In the genomic region with DNA sequence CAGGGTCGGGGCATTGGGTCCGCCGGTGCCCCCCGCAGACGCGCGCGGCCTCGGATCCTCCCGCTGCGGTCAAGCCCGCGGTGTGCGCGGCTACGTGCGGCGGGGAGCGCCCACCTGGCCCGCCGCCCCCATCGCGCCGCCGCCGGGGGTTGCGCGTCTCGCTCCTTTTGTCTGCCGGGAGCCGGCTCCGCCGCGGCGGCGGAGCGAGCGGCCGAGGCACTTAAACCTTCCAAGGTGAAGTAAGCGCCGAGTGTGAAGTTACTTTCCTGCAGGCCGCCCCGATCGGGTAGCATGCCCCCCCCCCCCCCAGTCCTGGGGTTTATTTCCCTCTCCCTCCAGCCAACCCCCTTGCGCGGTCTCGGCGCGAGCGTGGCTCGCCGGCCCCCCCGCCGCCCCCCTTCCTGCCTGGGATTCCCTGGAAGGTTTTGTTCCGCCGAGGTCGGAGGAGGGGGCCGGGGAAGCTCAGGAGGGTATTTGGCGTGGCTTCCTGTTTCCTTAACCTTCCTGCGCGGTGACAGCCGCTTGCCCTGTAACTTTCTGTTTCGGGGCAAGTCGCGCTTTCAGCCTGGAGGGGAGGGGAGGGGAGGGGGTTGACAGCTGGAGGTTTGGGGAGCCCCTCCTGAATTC, we compare ENCODE assay signal across 1 cellular context.
TF ChIP-seq lines count a peak whose summit lies in the region.

No MANE protein-coding gene starts in this region.

TF ChIP-seq in HEK293, 187 proteins besides CTCF, POLR2A, EP300 and RAD21 (continued from another document):
- TF ChIP-seq, protein P1, sequence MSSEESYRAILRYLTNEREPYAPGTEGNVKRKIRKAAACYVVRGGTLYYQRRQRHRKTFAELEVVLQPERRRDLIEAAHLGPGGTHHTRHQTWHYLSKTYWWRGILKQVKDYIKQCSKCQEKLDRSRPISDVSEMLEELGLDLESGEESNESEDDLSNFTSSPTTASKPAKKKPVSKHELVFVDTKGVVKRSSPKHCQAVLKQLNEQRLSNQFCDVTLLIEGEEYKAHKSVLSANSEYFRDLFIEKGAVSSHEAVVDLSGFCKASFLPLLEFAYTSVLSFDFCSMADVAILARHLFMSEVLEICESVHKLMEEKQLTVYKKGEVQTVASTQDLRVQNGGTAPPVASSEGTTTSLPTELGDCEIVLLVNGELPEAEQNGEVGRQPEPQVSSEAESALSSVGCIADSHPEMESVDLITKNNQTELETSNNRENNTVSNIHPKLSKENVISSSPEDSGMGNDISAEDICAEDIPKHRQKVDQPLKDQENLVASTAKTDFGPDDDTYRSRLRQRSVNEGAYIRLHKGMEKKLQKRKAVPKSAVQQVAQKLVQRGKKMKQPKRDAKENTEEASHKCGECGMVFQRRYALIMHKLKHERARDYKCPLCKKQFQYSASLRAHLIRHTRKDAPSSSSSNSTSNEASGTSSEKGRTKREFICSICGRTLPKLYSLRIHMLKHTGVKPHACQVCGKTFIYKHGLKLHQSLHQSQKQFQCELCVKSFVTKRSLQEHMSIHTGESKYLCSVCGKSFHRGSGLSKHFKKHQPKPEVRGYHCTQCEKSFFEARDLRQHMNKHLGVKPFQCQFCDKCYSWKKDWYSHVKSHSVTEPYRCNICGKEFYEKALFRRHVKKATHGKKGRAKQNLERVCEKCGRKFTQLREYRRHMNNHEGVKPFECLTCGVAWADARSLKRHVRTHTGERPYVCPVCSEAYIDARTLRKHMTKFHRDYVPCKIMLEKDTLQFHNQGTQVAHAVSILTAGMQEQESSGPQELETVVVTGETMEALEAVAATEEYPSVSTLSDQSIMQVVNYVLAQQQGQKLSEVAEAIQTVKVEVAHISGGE (tag by site-specific recombination; conservative IDR thresholded peaks at IDR 0.05; ENCODE audit: low read depth), result peak; percentile 67; the same call in 1 of the 2 replicates
- no peak for TF ChIP-seq ZNF138 (tag by site-specific recombination; IDR thresholded peaks at IDR 0.05; ENCODE audit: borderline replicate concordance)
- no peak for TF ChIP-seq ZNF610 (tag by site-specific recombination; IDR thresholded peaks at IDR 0.05; ENCODE audit: borderline replicate concordance)
- no peak for TF ChIP-seq ZNF785 (tag by site-specific recombination; IDR thresholded peaks at IDR 0.05)
- TF ChIP-seq GLIS2 (tag by site-specific recombination; IDR thresholded peaks at IDR 0.05), result no peak
- TF ChIP-seq YY2 (tag by site-specific recombination; IDR thresholded peaks at IDR 0.05), result no peak
- TF ChIP-seq, protein P2, sequence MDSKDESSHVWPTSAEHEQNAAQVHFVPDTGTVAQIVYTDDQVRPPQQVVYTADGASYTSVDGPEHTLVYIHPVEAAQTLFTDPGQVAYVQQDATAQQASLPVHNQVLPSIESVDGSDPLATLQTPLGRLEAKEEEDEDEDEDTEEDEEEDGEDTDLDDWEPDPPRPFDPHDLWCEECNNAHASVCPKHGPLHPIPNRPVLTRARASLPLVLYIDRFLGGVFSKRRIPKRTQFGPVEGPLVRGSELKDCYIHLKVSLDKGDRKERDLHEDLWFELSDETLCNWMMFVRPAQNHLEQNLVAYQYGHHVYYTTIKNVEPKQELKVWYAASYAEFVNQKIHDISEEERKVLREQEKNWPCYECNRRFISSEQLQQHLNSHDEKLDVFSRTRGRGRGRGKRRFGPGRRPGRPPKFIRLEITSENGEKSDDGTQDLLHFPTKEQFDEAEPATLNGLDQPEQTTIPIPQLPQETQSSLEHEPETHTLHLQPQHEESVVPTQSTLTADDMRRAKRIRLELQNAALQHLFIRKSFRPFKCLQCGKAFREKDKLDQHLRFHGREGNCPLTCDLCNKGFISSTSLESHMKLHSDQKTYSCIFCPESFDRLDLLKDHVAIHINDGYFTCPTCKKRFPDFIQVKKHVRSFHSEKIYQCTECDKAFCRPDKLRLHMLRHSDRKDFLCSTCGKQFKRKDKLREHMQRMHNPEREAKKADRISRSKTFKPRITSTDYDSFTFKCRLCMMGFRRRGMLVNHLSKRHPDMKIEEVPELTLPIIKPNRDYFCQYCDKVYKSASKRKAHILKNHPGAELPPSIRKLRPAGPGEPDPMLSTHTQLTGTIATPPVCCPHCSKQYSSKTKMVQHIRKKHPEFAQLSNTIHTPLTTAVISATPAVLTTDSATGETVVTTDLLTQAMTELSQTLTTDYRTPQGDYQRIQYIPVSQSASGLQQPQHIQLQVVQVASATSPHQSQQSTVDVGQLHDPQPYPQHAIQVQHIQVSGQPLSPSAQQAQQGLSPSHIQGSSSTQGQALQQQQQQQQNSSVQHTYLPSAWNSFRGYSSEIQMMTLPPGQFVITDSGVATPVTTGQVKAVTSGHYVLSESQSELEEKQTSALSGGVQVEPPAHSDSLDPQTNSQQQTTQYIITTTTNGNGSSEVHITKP (tag by site-specific recombination; IDR thresholded peaks at IDR 0.05), result peak; percentile 57; the same call in 1 of the 2 replicates
- no peak for TF ChIP-seq KLF1 (tag by site-specific recombination; IDR thresholded peaks at IDR 0.05)
- TF ChIP-seq, protein P3, sequence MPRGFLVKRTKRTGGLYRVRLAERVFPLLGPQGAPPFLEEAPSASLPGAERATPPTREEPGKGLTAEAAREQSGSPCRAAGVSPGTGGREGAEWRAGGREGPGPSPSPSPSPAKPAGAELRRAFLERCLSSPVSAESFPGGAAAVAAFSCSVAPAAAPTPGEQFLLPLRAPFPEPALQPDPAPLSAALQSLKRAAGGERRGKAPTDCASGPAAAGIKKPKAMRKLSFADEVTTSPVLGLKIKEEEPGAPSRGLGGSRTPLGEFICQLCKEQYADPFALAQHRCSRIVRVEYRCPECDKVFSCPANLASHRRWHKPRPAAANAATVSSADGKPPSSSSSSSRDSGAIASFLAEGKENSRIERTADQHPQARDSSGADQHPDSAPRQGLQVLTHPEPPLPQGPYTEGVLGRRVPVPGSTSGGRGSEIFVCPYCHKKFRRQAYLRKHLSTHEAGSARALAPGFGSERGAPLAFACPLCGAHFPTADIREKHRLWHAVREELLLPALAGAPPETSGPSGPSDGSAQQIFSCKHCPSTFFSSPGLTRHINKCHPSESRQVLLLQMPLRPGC (tag by site-specific recombination; IDR thresholded peaks at IDR 0.05), result no peak
- TF ChIP-seq, protein P4, sequence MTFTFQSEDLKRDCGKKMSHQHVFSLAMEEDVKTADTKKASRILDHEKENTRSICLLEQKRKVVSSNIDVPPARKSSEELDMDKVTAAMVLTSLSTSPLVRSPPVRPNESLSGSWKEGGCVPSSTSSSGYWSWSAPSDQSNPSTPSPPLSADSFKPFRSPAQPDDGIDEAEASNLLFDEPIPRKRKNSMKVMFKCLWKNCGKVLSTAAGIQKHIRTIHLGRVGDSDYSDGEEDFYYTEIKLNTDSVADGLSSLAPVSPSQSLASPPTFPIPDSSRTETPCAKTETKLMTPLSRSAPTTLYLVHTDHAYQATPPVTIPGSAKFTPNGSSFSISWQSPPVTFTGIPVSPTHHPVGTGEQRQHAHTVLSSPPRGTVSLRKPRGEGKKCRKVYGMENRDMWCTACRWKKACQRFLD (tag by site-specific recombination; IDR thresholded peaks at IDR 0.05), result no peak
- TF ChIP-seq, protein P5, sequence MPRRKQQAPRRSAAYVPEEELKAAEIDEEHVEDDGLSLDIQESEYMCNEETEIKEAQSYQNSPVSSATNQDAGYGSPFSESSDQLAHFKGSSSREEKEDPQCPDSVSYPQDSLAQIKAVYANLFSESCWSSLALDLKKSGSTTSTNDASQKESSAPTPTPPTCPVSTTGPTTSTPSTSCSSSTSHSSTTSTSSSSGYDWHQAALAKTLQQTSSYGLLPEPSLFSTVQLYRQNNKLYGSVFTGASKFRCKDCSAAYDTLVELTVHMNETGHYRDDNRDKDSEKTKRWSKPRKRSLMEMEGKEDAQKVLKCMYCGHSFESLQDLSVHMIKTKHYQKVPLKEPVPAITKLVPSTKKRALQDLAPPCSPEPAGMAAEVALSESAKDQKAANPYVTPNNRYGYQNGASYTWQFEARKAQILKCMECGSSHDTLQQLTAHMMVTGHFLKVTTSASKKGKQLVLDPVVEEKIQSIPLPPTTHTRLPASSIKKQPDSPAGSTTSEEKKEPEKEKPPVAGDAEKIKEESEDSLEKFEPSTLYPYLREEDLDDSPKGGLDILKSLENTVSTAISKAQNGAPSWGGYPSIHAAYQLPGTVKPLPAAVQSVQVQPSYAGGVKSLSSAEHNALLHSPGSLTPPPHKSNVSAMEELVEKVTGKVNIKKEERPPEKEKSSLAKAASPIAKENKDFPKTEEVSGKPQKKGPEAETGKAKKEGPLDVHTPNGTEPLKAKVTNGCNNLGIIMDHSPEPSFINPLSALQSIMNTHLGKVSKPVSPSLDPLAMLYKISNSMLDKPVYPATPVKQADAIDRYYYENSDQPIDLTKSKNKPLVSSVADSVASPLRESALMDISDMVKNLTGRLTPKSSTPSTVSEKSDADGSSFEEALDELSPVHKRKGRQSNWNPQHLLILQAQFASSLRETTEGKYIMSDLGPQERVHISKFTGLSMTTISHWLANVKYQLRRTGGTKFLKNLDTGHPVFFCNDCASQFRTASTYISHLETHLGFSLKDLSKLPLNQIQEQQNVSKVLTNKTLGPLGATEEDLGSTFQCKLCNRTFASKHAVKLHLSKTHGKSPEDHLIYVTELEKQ (tag by site-specific recombination; IDR thresholded peaks at IDR 0.05; ENCODE audit: borderline replicate concordance), result no peak
